In the genomic region with DNA sequence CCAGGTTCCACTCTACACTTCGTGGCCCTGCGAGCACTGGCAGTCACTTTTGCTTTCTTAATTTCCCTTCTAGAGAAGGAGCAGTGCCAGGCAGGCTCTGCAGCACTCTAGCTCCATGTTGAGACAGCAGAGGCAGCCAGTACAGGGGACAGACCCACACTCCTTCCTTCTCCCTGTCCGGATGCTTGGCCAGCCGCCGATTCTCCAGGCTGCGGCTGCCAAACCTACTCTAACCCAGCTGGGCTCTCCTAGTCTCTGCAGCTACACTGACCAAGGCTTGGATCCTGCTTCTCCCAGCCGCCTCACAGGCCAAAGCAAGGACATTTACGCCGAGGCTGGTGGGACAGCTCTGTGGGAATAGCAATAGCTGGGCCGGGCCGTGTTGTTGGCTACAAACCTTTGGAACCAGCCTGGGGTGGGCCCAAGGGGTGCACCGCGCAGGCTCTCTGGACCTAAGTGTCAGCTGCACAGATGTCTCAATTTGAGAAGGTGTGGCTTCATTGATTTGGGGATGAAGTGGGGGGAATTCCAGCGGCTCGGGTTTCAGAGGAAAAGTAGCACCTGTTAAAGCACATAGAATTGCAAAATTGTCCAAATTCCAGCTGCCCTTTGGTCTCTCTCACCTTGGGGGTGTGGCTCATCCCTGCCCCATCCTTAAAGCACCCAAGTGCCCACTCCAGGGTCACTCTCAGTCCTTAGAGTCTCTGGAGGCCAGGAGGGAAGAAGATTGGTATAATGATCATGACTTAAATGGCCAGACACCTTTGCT, we compare ENCODE assay signal across 23 cellular contexts. TPM values are rescaled to one million over a fixed set of nuclear protein-coding genes. Genes with fewer than 3 reads are reported as not detected.
DNase-seq lines count a peak whose midpoint lies in the region; ATAC-seq, FAIRE-seq and TF ChIP-seq lines count a peak whose summit lies in the region.
"Had no signal": no experiment of that assay in that cellular context is flagged by ENCODE, and none has a peak within 500 bp of the region (broad histone marks: within the 10 kb centered on the region; RNA-seq: fewer than 3 reads in every experiment).

No MANE protein-coding gene starts in this region.

- no peaks in the 10 kb centered on the region for H3K9me3 ChIP-seq in RWPE2 (ENCODE audit: severe bottlenecking)
- H3K9me3 ChIP-seq: heart left ventricle, left lung, prostate gland had no signal

- no peak for TF ChIP-seq CTCF in RWPE2 (IDR thresholded peaks at IDR 0.05; ENCODE audit: poor library complexity, severe bottlenecking)

- H3K4me3 ChIP-seq in H7 (ENCODE audit: insufficient read depth, low read depth, low read length), result no peak overlapping the region
- no peak overlapping the region for H3K4me3 ChIP-seq in RWPE2 (ENCODE audit: severe bottlenecking)
- H3K4me3 ChIP-seq: heart left ventricle, K562, left lung, prostate gland, skin epidermis had no signal

- H3K27ac Mint-ChIP-seq in stimulated activated effector memory CD8-positive, alpha-beta T cell treated with anti-CD3 and anti-CD28 coated beads, Interleukin-12 subunit alpha, Interleukin-12 subunit beta, amount 100 ng/mL, for 72 hours, result no peak overlapping the region
- H3K27ac Mint-ChIP-seq: activated CD4-positive, alpha-beta T cell treated with anti-CD3 and anti-CD28 coated beads for 36 hours; activated naive CD8-positive, alpha-beta T cell; activated T-helper 1 cell treated with anti-CD3 and anti-CD28 coated beads, Interleukin-12 subunit alpha, Interleukin-12 subunit beta, Interleukin-2, Interleukin-4 antibody, amounts not matched to agents 30 ng/mL and 10 ng/mL and 1 ng/mL, durations not matched to agents 14 hours and 24 hours and 36 hours; nephron progenitor cell; stimulated activated naive CD8-positive, alpha-beta T cell treated with anti-CD3 and anti-CD28 coated beads, Interleukin-15, Interleukin-2, amounts not matched to agents 100 ng/mL and 50 ng/mL, for 24 hours had no signal

- H3K4me1 Mint-ChIP-seq in stimulated activated effector memory CD8-positive, alpha-beta T cell treated with anti-CD3 and anti-CD28 coated beads, Interleukin-12 subunit alpha, Interleukin-12 subunit beta, amount 100 ng/mL, for 72 hours, result peaks cover 33% of the 10 kb centered on the region

- H3K9me3 Mint-ChIP-seq in stimulated activated effector memory CD8-positive, alpha-beta T cell treated with anti-CD3 and anti-CD28 coated beads, Interleukin-12 subunit alpha, Interleukin-12 subunit beta, amount 100 ng/mL, for 72 hours, result no peaks in the 10 kb centered on the region
- H3K9me3 Mint-ChIP-seq: nephron progenitor cell had no signal

- DNase-seq in H7 (peak; percentile 60), RWPE2 (ENCODE audit: low spot score) (no peak), frontal cortex (ENCODE audit: low spot score in 2 of 2) (peak; percentile 9 to 17), NCI-H187 (lab: John Stamatoyannopoulos, UW) (no peak), DMS153 treated with DMSO at 0.1 percent for 48 hours (lab: John Stamatoyannopoulos, UW; ENCODE audit: unreplicated experiment) (no peak), dedifferentiated amniotic fluid mesenchymal stem cell (ENCODE audit: extremely low spot score) (no peak)
- peak in 1 of 2 donors; percentile 46 for DNase-seq in stimulated activated effector memory CD8-positive, alpha-beta T cell treated with anti-CD3 and anti-CD28 coated beads, Interleukin-12 subunit alpha, Interleukin-12 subunit beta, amount 100 ng/mL, for 72 hours (ENCODE audit: low spot score in 2 of 2)
- DNase-seq: activated CD4-positive, alpha-beta T cell treated with anti-CD3 and anti-CD28 coated beads for 36 hours; EL; heart left ventricle; NCI-H2029 treated with DMSO at 0.1 percent for 48 hours; nephron progenitor cell; NK-92 treated with Interleukin-12 subunit alpha and Interleukin-12 subunit beta, amount 100 ng/mL, for 24 hours had no signal

- FAIRE-seq in frontal cortex (lab: Jason Lieb, UNC), result no peak
- FAIRE-seq: K562, TTC549 had no signal

- peaks cover 29% of the 10 kb centered on the region for H3K36me3 Mint-ChIP-seq in stimulated activated effector memory CD8-positive, alpha-beta T cell treated with anti-CD3 and anti-CD28 coated beads, Interleukin-12 subunit alpha, Interleukin-12 subunit beta, amount 100 ng/mL, for 72 hours

- no peak overlapping the region for H3K4me3 Mint-ChIP-seq in stimulated activated effector memory CD8-positive, alpha-beta T cell treated with anti-CD3 and anti-CD28 coated beads, Interleukin-12 subunit alpha, Interleukin-12 subunit beta, amount 100 ng/mL, for 72 hours
- H3K4me3 Mint-ChIP-seq: activated CD4-positive, alpha-beta T cell treated with anti-CD3 and anti-CD28 coated beads for 36 hours; activated naive CD8-positive, alpha-beta T cell; activated T-helper 1 cell treated with anti-CD3 and anti-CD28 coated beads, Interleukin-12 subunit alpha, Interleukin-12 subunit beta, Interleukin-2, Interleukin-4 antibody, amounts not matched to agents 30 ng/mL and 10 ng/mL and 1 ng/mL, durations not matched to agents 14 hours and 24 hours and 36 hours; nephron progenitor cell; stimulated activated naive CD8-positive, alpha-beta T cell treated with anti-CD3 and anti-CD28 coated beads, Interleukin-15, Interleukin-2, amounts not matched to agents 100 ng/mL and 50 ng/mL, for 24 hours had no signal

- no peaks in the 10 kb centered on the region for H3K4me1 ChIP-seq in RWPE2 (ENCODE audit: insufficient read depth, poor library complexity, severe bottlenecking)
- H3K4me1 ChIP-seq: prostate gland had no signal

- peak; percentile 17; the same call in 2 of the 3 replicates for ATAC-seq in RWPE2 (ENCODE audit: low read depth)
- peak; percentile 11 for ATAC-seq in stimulated activated effector memory CD8-positive, alpha-beta T cell treated with anti-CD3 and anti-CD28 coated beads, Interleukin-12 subunit alpha, Interleukin-12 subunit beta, amount 100 ng/mL, for 72 hours
- ATAC-seq: activated CD4-positive, alpha-beta T cell treated with anti-CD3 and anti-CD28 coated beads for 36 hours; heart left ventricle; K562; left lung had no signal

- H3K27me3 ChIP-seq in H7 (ENCODE audit: control insufficient read depth, insufficient read depth, low read length) (peaks cover 97% of the 10 kb centered on the region), RWPE2 (ENCODE audit: insufficient read depth, poor library complexity, severe bottlenecking) (peaks cover 97% of the 10 kb centered on the region)

- H3K27ac ChIP-seq in RWPE2 (ENCODE audit: poor library complexity, severe bottlenecking), result no peak overlapping the region
- H3K27ac ChIP-seq: heart left ventricle, left lung, prostate gland, skin epidermis had no signal

- H3K36me3 ChIP-seq in H7 (replicated peaks; ENCODE audit: control insufficient read depth, insufficient read depth, low read length) (no peaks in the 10 kb centered on the region), RWPE2 (ENCODE audit: low read depth) (no peaks in the 10 kb centered on the region)
- H3K36me3 ChIP-seq: heart left ventricle, left lung, prostate gland had no signal

RNA-seq across cellular contexts. Expression of gene BARHL2, which starts 3.2 kb away (rescaled TPM):
- not detected in 2 replicates for total RNA-seq in H7 (2014; rRNA removed; shearing (Covaris generic))
- under 0.01 TPM for total RNA-seq in frontal cortex
- total RNA-seq: activated CD4-positive, alpha-beta T cell treated with anti-CD3 and anti-CD28 coated beads for 36 hours; activated T-helper 1 cell treated with anti-CD3 and anti-CD28 coated beads, Interleukin-12 subunit alpha, Interleukin-12 subunit beta, Interleukin-2, Interleukin-4 antibody, amounts not matched to agents 30 ng/mL and 10 ng/mL and 1 ng/mL, durations not matched to agents 14 hours and 24 hours and 36 hours; heart left ventricle; left lung; RPMI7951; ureter had no signal

Comparison
In these comparisons a context has a peak if more than half of its experiments do, and no peak if none do; other contexts are left out.
1. DNase-seq: peak in H7 (single experiment) and frontal cortex (2 of 2); none in RWPE2 (single experiment), NCI-H187 (0 of 2), DMS153 treated with DMSO at 0.1 percent for 48 hours (single experiment) and dedifferentiated amniotic fluid mesenchymal stem cell (single experiment).